Comparison of ENCODE assay signal across 8 cellular contexts in genomic region chr17:58337600-58338453, GRCh38. TPM values are rescaled to one million over a fixed set of nuclear protein-coding genes. Genes with fewer than 3 reads are reported as not detected.
A peak's percentile ranks its signal among the peaks of the same experiment; 100 is the strongest.
DNase-seq lines count a peak whose midpoint lies in the region; ATAC-seq and TF ChIP-seq lines count a peak whose summit lies in the region.

No MANE protein-coding gene starts in this region.

- peak overlapping the region; percentile 68 for H4K91ac ChIP-seq in trophoblast cell (ENCODE audit: low read depth, low read length)

- H3K4ac ChIP-seq in trophoblast cell (ENCODE audit: low read depth, low read length), result peak overlapping the region; percentile 49

- H3K27ac ChIP-seq in gastroesophageal sphincter (peak overlapping the region; percentile 55 to 85 (median 73)), trophoblast cell (ENCODE audit: low read depth, low read length) (peak overlapping the region; percentile 48), upper lobe of right lung (peak overlapping the region; percentile 92)

- peak overlapping the region; percentile 80 for H3K14ac ChIP-seq in trophoblast cell (ENCODE audit: low read length)

- H3K9me3 ChIP-seq in gastroesophageal sphincter (no peaks in the 10 kb centered on the region), trophoblast cell (ENCODE audit: insufficient read depth, low read depth, low read length) (no peaks in the 10 kb centered on the region), upper lobe of right lung (no peaks in the 10 kb centered on the region)

- H4K12ac ChIP-seq in trophoblast cell (ENCODE audit: low read depth, low read length), result peak overlapping the region; percentile 10

- H3K4me2 ChIP-seq in trophoblast cell (ENCODE audit: low read length), result no peak overlapping the region

- TF ChIP-seq EP300 in gastroesophageal sphincter (IDR thresholded peaks at IDR 0.05), result no peak

- peak; percentile 57 for ATAC-seq in HG02763 (IDR thresholded peaks at IDR 0.05; ENCODE audit: unreplicated experiment)
- peak; percentile 78 for ATAC-seq in gastroesophageal sphincter
- ATAC-seq in upper lobe of right lung, result peak; percentile 89

- H3K4me1 ChIP-seq in gastroesophageal sphincter (peaks cover 0 to 46% (median 6%) of the 10 kb centered on the region in 3 donors), trophoblast cell (ENCODE audit: control insufficient read depth in 1 of 2, insufficient read depth in 2 of 2, low read length in 2 of 2) (peaks cover 37 to 42% of the 10 kb centered on the region in 2 experiments), upper lobe of right lung (peaks cover 42% of the 10 kb centered on the region)

- no peak for TF ChIP-seq CTCF in GM13977 (IDR thresholded peaks at IDR 0.05; ENCODE audit: extremely low read depth, insufficient read depth, missing control alignments)
- TF ChIP-seq CTCF in gastroesophageal sphincter (IDR thresholded peaks at IDR 0.05), result peak in 1 of 4 experiments; percentile 20
- no peak for TF ChIP-seq CTCF in upper lobe of right lung (IDR thresholded peaks at IDR 0.05)

- no peak overlapping the region for H3K23ac ChIP-seq in trophoblast cell (ENCODE audit: low read length)

- intact Hi-C loops in upper lobe of right lung (cut with DNase I), result no loop called here

- peak overlapping the region; percentile 92 for H2BK120ac ChIP-seq in trophoblast cell (ENCODE audit: insufficient read depth, low read length, poor library complexity)

- H2AK5ac ChIP-seq in trophoblast cell (ENCODE audit: low read length), result peak overlapping the region; percentile 54

- H2AFZ ChIP-seq in trophoblast cell (ENCODE audit: insufficient read depth, low read length, poor library complexity), result no peak overlapping the region

- no peaks in the 10 kb centered on the region for H3K36me3 ChIP-seq in gastroesophageal sphincter
- no peaks in the 10 kb centered on the region for H3K36me3 ChIP-seq in trophoblast cell (ENCODE audit: control insufficient read depth in 1 of 2, insufficient read depth in 2 of 2, low read length in 2 of 2)
- no peaks in the 10 kb centered on the region for H3K36me3 ChIP-seq in upper lobe of right lung

- H2BK12ac ChIP-seq in trophoblast cell (ENCODE audit: low read length), result peak overlapping the region; percentile 58

- H3K79me1 ChIP-seq in trophoblast cell (ENCODE audit: low read length), result peaks cover 26% of the 10 kb centered on the region

- WGBS in gastroesophageal sphincter (ENCODE audit: low coverage in 1 of 2), 2 donors, result 20 to 70% methylated on average over 2 to 6 of the region's 23 CpGs
- WGBS in trophoblast cell (ENCODE audit: extremely low coverage, insufficient coverage, insufficient read length), result no CpG with 5 or more reads among the region's 23 CpGs

- peak overlapping the region; percentile 71 for H2BK5ac ChIP-seq in trophoblast cell (ENCODE audit: low read depth, low read length, poor library complexity)

- in situ Hi-C loops in GM13977 (cut with MboI; ENCODE audit: low pct_unique_long_range_greater_than_20kb, low sequenced_read_pairs, unreplicated experiment), result no loop called here

- peaks cover 3% of the 10 kb centered on the region for H3K79me2 ChIP-seq in trophoblast cell (ENCODE audit: control insufficient read depth, insufficient read depth, low read length, poor library complexity)

- H3K27me3 ChIP-seq in gastroesophageal sphincter (peaks cover 20% of the 10 kb centered on the region), trophoblast cell (ENCODE audit: insufficient read depth, low read length) (no peaks in the 10 kb centered on the region), upper lobe of right lung (no peaks in the 10 kb centered on the region)

- H4K8ac ChIP-seq in trophoblast cell (ENCODE audit: low read depth, low read length), result peak overlapping the region; percentile 41

- no peak overlapping the region for H3K9ac ChIP-seq in trophoblast cell (ENCODE audit: low read length)

- H3K4me3 ChIP-seq in gastroesophageal sphincter (peak overlapping the region in 1 of 2 donors; percentile 25), trophoblast cell (ENCODE audit: low read depth, low read length) (no peak overlapping the region), upper lobe of right lung (peak overlapping the region; percentile 43)

- peak overlapping the region; percentile 69 for H3K18ac ChIP-seq in trophoblast cell (ENCODE audit: low read length)

- peak; percentile 33 to 61 for TF ChIP-seq POLR2A in gastroesophageal sphincter (IDR thresholded peaks at IDR 0.05)

- DNase-seq in GM13977 (ENCODE audit: low spot score), result peak; percentile 78
- peak; percentile 97 for DNase-seq in NOMO-1 treated with dmso at 0.1 percent for 144 hours (lab: John Stamatoyannopoulos, UW; ENCODE audit: unreplicated experiment)
- DNase-seq in activated T-helper 1 cell treated with Interleukin-2 at 50 U/mL for 16 hours (ENCODE audit: low read depth), result peak; percentile 86
- peak; percentile 45 to 47 for DNase-seq in trophoblast cell
- DNase-seq in upper lobe of right lung, result peak; percentile 92
- DNase-seq in OCI-M2 (lab: John Stamatoyannopoulos, UW; ENCODE audit: unreplicated experiment), result no peak

RNA-seq across cellular contexts. Expression of gene TSPOAP1, which starts 9.2 kb away (rescaled TPM):
- total RNA-seq in gastroesophageal sphincter (10 to 100 TPM in 3 of 4 donors, 1 to 10 TPM in 1; 7.4 to 44.8 (median 23.0) TPM), upper lobe of right lung (21.0 TPM)
- polyA plus RNA-seq in trophoblast cell (2013), result 1.1 and 1.3 TPM in 2 replicates

RNA-seq across cellular contexts. Expression of gene SUPT4H1, which starts 14.2 kb away (rescaled TPM):
- total RNA-seq in gastroesophageal sphincter (10 to 100 TPM; 40.1 to 55.4 (median 45.1) TPM), upper lobe of right lung (82.4 TPM)
- 63.5 and 64.6 TPM in 2 replicates for polyA plus RNA-seq in trophoblast cell (2013)

RNA-seq across cellular contexts. Expression of gene MPO, which starts 57.1 kb away (rescaled TPM):
- total RNA-seq in gastroesophageal sphincter (1 to 10 TPM in 1 of 4 donors, not detected in 3; 1.6 TPM), upper lobe of right lung (0.35 TPM)
- not detected in 2 replicates for polyA plus RNA-seq in trophoblast cell (2013)
